ENCODE assay signal across 3 cellular contexts in genomic region chr1:243884603-243885002, GRCh38.
"Had no signal": no experiment of that assay in that cellular context is flagged by ENCODE, and none has a peak within 500 bp of the region (broad histone marks: within the 10 kb centered on the region; RNA-seq: fewer than 3 reads in every experiment).

No MANE protein-coding gene starts in this region.

- DNase-seq: GDM1, GF-D8 had no signal

- H3K4me3 ChIP-seq: GM12878 had no signal

- ATAC-seq: GM12878 had no signal
